17 cellular contexts compared by ENCODE assay signal in genomic region chrX:13048265-13048664, GRCh38. TPM values are rescaled to one million over a fixed set of nuclear protein-coding genes. Genes with fewer than 3 reads are reported as not detected.
DNase-seq lines count a peak whose midpoint lies in the region; ATAC-seq, FAIRE-seq and TF ChIP-seq lines count a peak whose summit lies in the region.
"Had no signal": no experiment of that assay in that cellular context is flagged by ENCODE, and none has a peak within 500 bp of the region (broad histone marks: within the 10 kb centered on the region; RNA-seq: fewer than 3 reads in every experiment).

No MANE protein-coding gene starts in this region.

- no peak overlapping the region for H4K8ac ChIP-seq in IMR-90 (ENCODE audit: low read depth in 2 of 2, low read length in 2 of 2)

- no peak for TF ChIP-seq CTCF in IMR-90 (conservative IDR thresholded peaks at IDR 0.05; ENCODE audit: low read depth, low read length)
- TF ChIP-seq CTCF in keratinocyte (optimal IDR thresholded peaks at IDR 0.05 in 1 of 3, IDR thresholded peaks at IDR 0.05 in 1 of 3, conservative IDR thresholded peaks at IDR 0.05 in 1 of 3; ENCODE audit: extremely low read depth in 1 of 3, insufficient read depth in 2 of 3, low read length in 3 of 3) = no peak

- H3K4me1 ChIP-seq in IMR-90 (ENCODE audit: control insufficient read depth, insufficient read depth, low read length) = peaks cover 3% of the 10 kb centered on the region; the same call in 1 of the 2 replicates
- no peaks in the 10 kb centered on the region for H3K4me1 ChIP-seq in keratinocyte (ENCODE audit: control insufficient read depth, extremely low read depth, insufficient read depth, low read length)
- H3K4me1 ChIP-seq: Caco-2, thyroid gland had no signal

- H3K56ac ChIP-seq in IMR-90 (ENCODE audit: extremely low read depth, insufficient read depth, low read length) = no peak overlapping the region

- H3K18ac ChIP-seq in IMR-90 (ENCODE audit: low read depth, low read length) = no peak overlapping the region

- no peak overlapping the region for H2BK15ac ChIP-seq in IMR-90 (ENCODE audit: low read depth, low read length)

- peaks cover 6% of the 10 kb centered on the region in 2 donors for H3K9me3 Mint-ChIP-seq in activated naive CD4-positive, alpha-beta T cell treated with anti-CD3 and anti-CD28 coated beads, Interleukin-2, amount 50 U/mL, for 72 hours

- H3K79me2 ChIP-seq in keratinocyte (ENCODE audit: control insufficient read depth, insufficient read depth, low read length) = no peaks in the 10 kb centered on the region

- H2BK5ac ChIP-seq in IMR-90 (ENCODE audit: low read depth, low read length, poor library complexity, severe bottlenecking) = no peak overlapping the region

- H2AFZ ChIP-seq in IMR-90 (replicated peaks; ENCODE audit: low read length, poor library complexity) (no peak overlapping the region), keratinocyte (ENCODE audit: control insufficient read depth, low read length) (no peak overlapping the region)

- H3K4me3 ChIP-seq in IMR-90 (ENCODE audit: insufficient read depth, low read depth, low read length) (no peak overlapping the region), keratinocyte (ENCODE audit: control insufficient read depth in 2 of 3, extremely low read depth in 1 of 3, insufficient read depth in 2 of 3, low read depth in 1 of 3, low read length in 3 of 3) (no peak overlapping the region)
- H3K4me3 ChIP-seq: HAP-1, smooth muscle cell, thyroid gland had no signal

- no peak overlapping the region for H3K23ac ChIP-seq in IMR-90 (ENCODE audit: low read depth, low read length)

- DNase-seq in DMS 273 treated with DMSO at 0.1 percent for 48 hours (lab: John Stamatoyannopoulos, UW) (peak; percentile 89), IMR-90 (peak; percentile 65), keratinocyte (ENCODE audit: low read depth, low spot score) (peak; percentile 13), HuH-7 (ENCODE audit: low spot score) (no peak)
- no peak for DNase-seq in activated naive CD4-positive, alpha-beta T cell treated with anti-CD3 and anti-CD28 coated beads, Interleukin-2, amount 50 U/mL, for 72 hours (ENCODE audit: low spot score in 2 of 2)
- DNase-seq: activated CD4-positive, alpha-beta T cell treated with anti-CD3 and anti-CD28 coated beads for 4 hours; activated effector memory CD4-positive, alpha-beta T cell treated with anti-CD3 and anti-CD28 coated beads, Interleukin-2, amount 50 U/mL, for 16 hours; Caco-2; left cardiac atrium; NCI-H1417 treated with DMSO at 0.1 percent for 48 hours; SW 1271; thyroid gland had no signal

- POLR2A ChIA-PET in IMR-90 (lab: Charles Lee; ENCODE audit: unreplicated experiment) = no interaction called here

- dilution Hi-C loops in IMR-90 (cut with HindIII; ENCODE audit: low sequenced_read_pairs, unreplicated experiment) = no loop called here
- dilution Hi-C loops in keratinocyte (cut with MboI; ENCODE audit: extremely low pct_ligation_motif_present, low sequenced_read_pairs) = no loop called here

- H3K4ac ChIP-seq in IMR-90 (ENCODE audit: low read depth, low read length) = no peak overlapping the region

- peak; percentile 60 for ATAC-seq in IMR-90 (ENCODE audit: low read depth)
- ATAC-seq in activated naive CD4-positive, alpha-beta T cell treated with anti-CD3 and anti-CD28 coated beads, Interleukin-2, amount 50 U/mL, for 72 hours = peak in 1 of 2 donors; percentile 36
- no peak for ATAC-seq in GM21423 (IDR thresholded peaks at IDR 0.05; ENCODE audit: unreplicated experiment)
- ATAC-seq in HG03280 (IDR thresholded peaks at IDR 0.05; ENCODE audit: unreplicated experiment) = no peak
- ATAC-seq: left cardiac atrium had no signal

- H3K27ac ChIP-seq in IMR-90 (ENCODE audit: insufficient read depth, low read length) (no peak overlapping the region), keratinocyte (ENCODE audit: control insufficient read depth, insufficient read depth, low read length) (no peak overlapping the region)
- H3K27ac ChIP-seq: thyroid gland had no signal

- H2BK120ac ChIP-seq in IMR-90 (ENCODE audit: low read depth, low read length) = no peak overlapping the region

- H4K5ac ChIP-seq in IMR-90 (ENCODE audit: low read depth, low read length) = no peak overlapping the region

- no peak for TF ChIP-seq POLR2A in IMR-90 (IDR thresholded peaks at IDR 0.05; ENCODE audit: low read depth, low read length)

- H3K79me1 ChIP-seq in IMR-90 (ENCODE audit: low read depth in 1 of 2, low read length in 2 of 2) = no peaks in the 10 kb centered on the region

- H4K91ac ChIP-seq in IMR-90 (ENCODE audit: insufficient read depth, low read depth, low read length) = no peak overlapping the region

- no peak overlapping the region for H2AK5ac ChIP-seq in IMR-90 (ENCODE audit: low read depth, low read length)

- intact Hi-C loops in IMR-90 (cut with micrococcal nuclease) = no loop called here

- WGBS in IMR-90 (ENCODE audit: extremely low coverage in 2 of 2, insufficient read length in 1 of 2), 2 experiments = no CpG with 5 or more reads among the region's 1 CpG

- no peak overlapping the region for H3K4me2 ChIP-seq in IMR-90 (ENCODE audit: low read depth, low read length)
- H3K4me2 ChIP-seq in keratinocyte (ENCODE audit: control insufficient read depth, extremely low read depth, insufficient read depth, low read depth, low read length) = no peak overlapping the region
- H3K4me2 ChIP-seq: smooth muscle cell had no signal

- no peaks in the 10 kb centered on the region for H3K36me3 ChIP-seq in IMR-90 (ENCODE audit: control insufficient read depth, insufficient read depth, low read length)
- no peaks in the 10 kb centered on the region for H3K36me3 ChIP-seq in keratinocyte (ENCODE audit: control insufficient read depth in 2 of 2, extremely low read depth in 1 of 2, insufficient read depth in 2 of 2, low read length in 2 of 2)
- H3K36me3 ChIP-seq: HAP-1, thyroid gland had no signal

- H3K9ac ChIP-seq in IMR-90 (ENCODE audit: low read depth, low read length) (no peak overlapping the region), keratinocyte (ENCODE audit: control insufficient read depth, extremely low read depth, insufficient read depth, low read length) (no peak overlapping the region)

- peaks cover 7% of the 10 kb centered on the region in 2 donors for H3K36me3 Mint-ChIP-seq in activated naive CD4-positive, alpha-beta T cell treated with anti-CD3 and anti-CD28 coated beads, Interleukin-2, amount 50 U/mL, for 72 hours

- in situ Hi-C loops in IMR-90 (cut with MboI; ENCODE audit: low sequenced_read_pairs) = no loop called here

- CTCF ChIA-PET in IMR-90 (lab: Yijun Ruan, JAX) = no interaction called here

- no peak overlapping the region for H3K14ac ChIP-seq in IMR-90 (replicated peaks; ENCODE audit: low read depth, low read length)

- peak; percentile 78 for FAIRE-seq in keratinocyte (lab: Jason Lieb, UNC)

- no peak for TF ChIP-seq RAD21 in IMR-90 (IDR thresholded peaks at IDR 0.05; ENCODE audit: low read length)

- H2AK9ac ChIP-seq in IMR-90 (replicated peaks; ENCODE audit: low read depth, low read length, poor library complexity) = no peak overlapping the region

- H4K20me1 ChIP-seq in IMR-90 (ENCODE audit: insufficient read depth, low read length) (no peaks in the 10 kb centered on the region), keratinocyte (ENCODE audit: control insufficient read depth, extremely low read depth, insufficient read depth, low read length) (no peaks in the 10 kb centered on the region)

- H3K9me3 ChIP-seq in IMR-90 (ENCODE audit: control insufficient read depth, insufficient read depth, low read length) (no peaks in the 10 kb centered on the region), keratinocyte (ENCODE audit: control insufficient read depth, low read depth, low read length) (no peaks in the 10 kb centered on the region)
- H3K9me3 ChIP-seq: Caco-2, HAP-1, thyroid gland had no signal

- peak overlapping the region; percentile 53 to 65 for H3K27ac Mint-ChIP-seq in activated naive CD4-positive, alpha-beta T cell treated with anti-CD3 and anti-CD28 coated beads, Interleukin-2, amount 50 U/mL, for 72 hours

- no peak overlapping the region for H2BK20ac ChIP-seq in IMR-90 (ENCODE audit: low read depth, low read length)

- no peaks in the 10 kb centered on the region for H3K27me3 ChIP-seq in IMR-90 (ENCODE audit: control insufficient read depth, insufficient read depth, low read length)
- H3K27me3 ChIP-seq in keratinocyte (ENCODE audit: control insufficient read depth, extremely low read depth, insufficient read depth, low read length) = no peaks in the 10 kb centered on the region
- H3K27me3 ChIP-seq: thyroid gland had no signal

- no TSS peak for BruUV-seq in IMR-90 (replicated peaks; lab: Mats Ljungman, UMichigan)

- no peaks in the 10 kb centered on the region for H3K9me1 ChIP-seq in IMR-90 (ENCODE audit: insufficient read depth, low read length)
- H3K9me1 ChIP-seq in keratinocyte (ENCODE audit: control insufficient read depth, extremely low read depth, insufficient read depth, low read length) = no peaks in the 10 kb centered on the region

TF ChIP-seq in IMR-90, 13 proteins besides CTCF, POLR2A, EP300 and RAD21 (continues in another document):
- TF ChIP-seq RCOR1 (IDR thresholded peaks at IDR 0.05; ENCODE audit: insufficient replicate concordance, low read length) (no peak), FOS (IDR thresholded peaks at IDR 0.05; ENCODE audit: low read depth, low read length) (no peak), MXI1 (IDR thresholded peaks at IDR 0.05; ENCODE audit: borderline replicate concordance, low read depth, low read length) (no peak), RFX5 (IDR thresholded peaks at IDR 0.05; ENCODE audit: low read depth, low read length) (no peak), CHD1 (IDR thresholded peaks at IDR 0.05; ENCODE audit: low read depth, low read length) (no peak), BHLHE40 (IDR thresholded peaks at IDR 0.05; ENCODE audit: low read depth, low read length) (no peak)

RNA-seq across cellular contexts. Expression of gene FAM9C, which starts 3.8 kb away (rescaled TPM):
- total RNA-seq in IMR-90 (2012; rRNA removed) = not detected in 2 replicates
- polyA plus RNA-seq in IMR-90 (2012; rRNA removed) (not detected in 2 replicates), keratinocyte (not detected in 3 replicates)
- polyA plus RNA-seq in IMR-90 (2012; cell fraction: cytosol; rRNA removed) = not detected in 2 replicates
- not detected in 2 replicates for polyA plus RNA-seq in IMR-90 (2012; cell fraction: nucleus; rRNA removed; ENCODE audit: low replicate concordance)
- total RNA-seq in activated naive CD4-positive, alpha-beta T cell treated with anti-CD3 and anti-CD28 coated beads, Interleukin-2, amount 50 U/mL, for 72 hours = under 1 TPM in 1 of 2 donors, not detected in 1; 0.41 TPM
- polyA plus RNA-seq in keratinocyte (2011; ENCODE audit: low read depth) = 0.44 TPM
- not detected in 2 replicates for polyA plus RNA-seq in keratinocyte (2011; cell fraction: cytosol; rRNA removed)
- polyA plus RNA-seq in keratinocyte (2011; cell fraction: nucleus; rRNA removed) = not detected in 2 replicates
- not detected in 2 replicates for polyA plus RNA-seq in keratinocyte (2012; ENCODE audit: low replicate concordance)
- not detected in 3 replicates for polyA minus RNA-seq in keratinocyte
- not detected for polyA minus RNA-seq in keratinocyte (2011; cell fraction: cytosol; rRNA and poly(A)+ RNA removed)
- not detected in 2 replicates for polyA minus RNA-seq in keratinocyte (2011; cell fraction: nucleus; rRNA and poly(A)+ RNA removed)
- total RNA-seq: Caco-2, cerebellum, left cardiac atrium, smooth muscle cell had no signal
- polyA plus RNA-seq: smooth muscle cell had no signal

Comparison
In these comparisons a context has a peak if more than half of its experiments do, and no peak if none do; other contexts are left out.
1. DNase-seq: peak in DMS 273 treated with DMSO at 0.1 percent for 48 hours (single experiment), IMR-90 (single experiment) and keratinocyte (single experiment); none in activated naive CD4-positive, alpha-beta T cell treated with anti-CD3 and anti-CD28 coated beads, Interleukin-2, amount 50 U/mL, for 72 hours (0 of 2) and HuH-7 (single experiment).